ENCODE assay signal across 1 cellular context in the genomic region with DNA sequence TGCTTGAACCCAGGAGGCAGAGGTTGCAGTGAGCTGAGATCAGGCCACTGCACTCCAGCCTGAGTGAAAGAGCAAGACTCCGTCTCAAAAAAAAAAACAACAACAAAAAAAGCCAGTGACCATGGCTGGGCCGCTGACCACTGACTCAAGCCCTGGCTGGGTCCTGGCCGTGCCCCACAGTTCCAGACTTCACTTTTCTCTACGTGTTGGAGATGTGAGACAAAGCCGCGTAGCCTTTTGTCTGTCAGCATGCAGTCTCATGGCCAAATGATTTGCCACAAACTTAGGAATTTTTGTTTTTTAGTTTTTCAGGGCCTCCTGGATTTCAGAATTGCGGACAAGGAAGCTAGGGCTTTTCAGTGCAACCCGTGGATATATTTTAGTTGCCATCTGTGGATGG.
TF ChIP-seq lines count a peak whose summit lies in the region.

No MANE protein-coding gene starts in this region.

TF ChIP-seq in IMR-90, 13 proteins besides CTCF, POLR2A, EP300 and RAD21 (continued from another document):
- TF ChIP-seq, protein P1, sequence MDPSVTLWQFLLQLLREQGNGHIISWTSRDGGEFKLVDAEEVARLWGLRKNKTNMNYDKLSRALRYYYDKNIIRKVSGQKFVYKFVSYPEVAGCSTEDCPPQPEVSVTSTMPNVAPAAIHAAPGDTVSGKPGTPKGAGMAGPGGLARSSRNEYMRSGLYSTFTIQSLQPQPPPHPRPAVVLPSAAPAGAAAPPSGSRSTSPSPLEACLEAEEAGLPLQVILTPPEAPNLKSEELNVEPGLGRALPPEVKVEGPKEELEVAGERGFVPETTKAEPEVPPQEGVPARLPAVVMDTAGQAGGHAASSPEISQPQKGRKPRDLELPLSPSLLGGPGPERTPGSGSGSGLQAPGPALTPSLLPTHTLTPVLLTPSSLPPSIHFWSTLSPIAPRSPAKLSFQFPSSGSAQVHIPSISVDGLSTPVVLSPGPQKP (IDR thresholded peaks at IDR 0.05; ENCODE audit: borderline replicate concordance, low read depth, low read length) = no peak
- no peak for TF ChIP-seq MXI1 (IDR thresholded peaks at IDR 0.05; ENCODE audit: borderline replicate concordance, low read depth, low read length)
- TF ChIP-seq CHD1 (IDR thresholded peaks at IDR 0.05; ENCODE audit: low read depth, low read length) = no peak
- TF ChIP-seq RCOR1 (IDR thresholded peaks at IDR 0.05; ENCODE audit: insufficient replicate concordance, low read length) = no peak
- TF ChIP-seq, protein P2, sequence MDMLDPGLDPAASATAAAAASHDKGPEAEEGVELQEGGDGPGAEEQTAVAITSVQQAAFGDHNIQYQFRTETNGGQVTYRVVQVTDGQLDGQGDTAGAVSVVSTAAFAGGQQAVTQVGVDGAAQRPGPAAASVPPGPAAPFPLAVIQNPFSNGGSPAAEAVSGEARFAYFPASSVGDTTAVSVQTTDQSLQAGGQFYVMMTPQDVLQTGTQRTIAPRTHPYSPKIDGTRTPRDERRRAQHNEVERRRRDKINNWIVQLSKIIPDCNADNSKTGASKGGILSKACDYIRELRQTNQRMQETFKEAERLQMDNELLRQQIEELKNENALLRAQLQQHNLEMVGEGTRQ (IDR thresholded peaks at IDR 0.05; ENCODE audit: low read depth, low read length) = no peak
- TF ChIP-seq MAFK (IDR thresholded peaks at IDR 0.05; ENCODE audit: low read depth, low read length) = no peak
- no peak for TF ChIP-seq FOS (IDR thresholded peaks at IDR 0.05; ENCODE audit: low read depth, low read length)
- TF ChIP-seq CEBPB (IDR thresholded peaks at IDR 0.05; ENCODE audit: low read depth, low read length) = no peak
- TF ChIP-seq RFX5 (IDR thresholded peaks at IDR 0.05; ENCODE audit: low read depth, low read length) = no peak
- no peak for TF ChIP-seq NFE2L2 (IDR thresholded peaks at IDR 0.05; ENCODE audit: low read depth, low read length)
- no peak for TF ChIP-seq MAZ (IDR thresholded peaks at IDR 0.05; ENCODE audit: borderline replicate concordance, low read depth, low read length)
- TF ChIP-seq SMC3 (IDR thresholded peaks at IDR 0.05; ENCODE audit: low read depth, low read length) = no peak
